In genomic region chr14:70655110-70655826, GRCh38 we compare ENCODE assay signal across 1 cellular context.
TF ChIP-seq lines count a peak whose summit lies in the region.

No MANE protein-coding gene starts in this region.

TF ChIP-seq in GM12878, 131 proteins besides CTCF, POLR2A, EP300 and RAD21 (continued from another document and continues in another):
- TF ChIP-seq TCF7 (IDR thresholded peaks at IDR 0.05; ENCODE audit: borderline replicate concordance), result no peak
- TF ChIP-seq ZNF274 (IDR thresholded peaks at IDR 0.05; ENCODE audit: insufficient read depth, insufficient read length), result no peak
- TF ChIP-seq FOXK2 (IDR thresholded peaks at IDR 0.05), result no peak
- TF ChIP-seq POLR2AphosphoS5 (IDR thresholded peaks at IDR 0.05; ENCODE audit: low read length), result peak; percentile 65; the same call in 1 of the 2 replicates
- no peak; a peak in 1 of 3 replicates for TF ChIP-seq EGR1 (IDR thresholded peaks at IDR 0.05; ENCODE audit: borderline replicate concordance in 1 of 2, low read depth in 2 of 2, low read length in 2 of 2)
- TF ChIP-seq, protein P1, sequence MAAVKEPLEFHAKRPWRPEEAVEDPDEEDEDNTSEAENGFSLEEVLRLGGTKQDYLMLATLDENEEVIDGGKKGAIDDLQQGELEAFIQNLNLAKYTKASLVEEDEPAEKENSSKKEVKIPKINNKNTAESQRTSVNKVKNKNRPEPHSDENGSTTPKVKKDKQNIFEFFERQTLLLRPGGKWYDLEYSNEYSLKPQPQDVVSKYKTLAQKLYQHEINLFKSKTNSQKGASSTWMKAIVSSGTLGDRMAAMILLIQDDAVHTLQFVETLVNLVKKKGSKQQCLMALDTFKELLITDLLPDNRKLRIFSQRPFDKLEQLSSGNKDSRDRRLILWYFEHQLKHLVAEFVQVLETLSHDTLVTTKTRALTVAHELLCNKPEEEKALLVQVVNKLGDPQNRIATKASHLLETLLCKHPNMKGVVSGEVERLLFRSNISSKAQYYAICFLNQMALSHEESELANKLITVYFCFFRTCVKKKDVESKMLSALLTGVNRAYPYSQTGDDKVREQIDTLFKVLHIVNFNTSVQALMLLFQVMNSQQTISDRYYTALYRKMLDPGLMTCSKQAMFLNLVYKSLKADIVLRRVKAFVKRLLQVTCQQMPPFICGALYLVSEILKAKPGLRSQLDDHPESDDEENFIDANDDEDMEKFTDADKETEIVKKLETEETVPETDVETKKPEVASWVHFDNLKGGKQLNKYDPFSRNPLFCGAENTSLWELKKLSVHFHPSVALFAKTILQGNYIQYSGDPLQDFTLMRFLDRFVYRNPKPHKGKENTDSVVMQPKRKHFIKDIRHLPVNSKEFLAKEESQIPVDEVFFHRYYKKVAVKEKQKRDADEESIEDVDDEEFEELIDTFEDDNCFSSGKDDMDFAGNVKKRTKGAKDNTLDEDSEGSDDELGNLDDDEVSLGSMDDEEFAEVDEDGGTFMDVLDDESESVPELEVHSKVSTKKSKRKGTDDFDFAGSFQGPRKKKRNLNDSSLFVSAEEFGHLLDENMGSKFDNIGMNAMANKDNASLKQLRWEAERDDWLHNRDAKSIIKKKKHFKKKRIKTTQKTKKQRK (IDR thresholded peaks at IDR 0.05; ENCODE audit: low read depth, low read length), result no peak
- TF ChIP-seq BRCA1 (IDR thresholded peaks at IDR 0.05; ENCODE audit: low read depth, low read length), result no peak
- peak; percentile 62; the same call in 1 of the 2 replicates for TF ChIP-seq TAF1 (IDR thresholded peaks at IDR 0.05; ENCODE audit: borderline replicate concordance, low read depth, low read length)
- no peak for TF ChIP-seq SMC3 (IDR thresholded peaks at IDR 0.05; ENCODE audit: borderline replicate concordance, low read length)
- peak; percentile 61; the same call in 1 of the 2 replicates for TF ChIP-seq BMI1 (IDR thresholded peaks at IDR 0.05; ENCODE audit: borderline replicate concordance)
- TF ChIP-seq, protein P2, sequence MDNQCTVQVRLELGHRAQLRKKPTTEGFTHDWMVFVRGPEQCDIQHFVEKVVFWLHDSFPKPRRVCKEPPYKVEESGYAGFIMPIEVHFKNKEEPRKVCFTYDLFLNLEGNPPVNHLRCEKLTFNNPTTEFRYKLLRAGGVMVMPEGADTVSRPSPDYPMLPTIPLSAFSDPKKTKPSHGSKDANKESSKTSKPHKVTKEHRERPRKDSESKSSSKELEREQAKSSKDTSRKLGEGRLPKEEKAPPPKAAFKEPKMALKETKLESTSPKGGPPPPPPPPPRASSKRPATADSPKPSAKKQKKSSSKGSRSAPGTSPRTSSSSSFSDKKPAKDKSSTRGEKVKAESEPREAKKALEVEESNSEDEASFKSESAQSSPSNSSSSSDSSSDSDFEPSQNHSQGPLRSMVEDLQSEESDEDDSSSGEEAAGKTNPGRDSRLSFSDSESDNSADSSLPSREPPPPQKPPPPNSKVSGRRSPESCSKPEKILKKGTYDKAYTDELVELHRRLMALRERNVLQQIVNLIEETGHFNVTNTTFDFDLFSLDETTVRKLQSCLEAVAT (IDR thresholded peaks at IDR 0.05), result peak; percentile 38; the same call in 1 of the 2 replicates
- TF ChIP-seq CREM (IDR thresholded peaks at IDR 0.05; ENCODE audit: low read depth), result peak; percentile 66
- TF ChIP-seq RCOR1 (conservative IDR thresholded peaks at IDR 0.05; ENCODE audit: low read depth, low read length), result no peak
- TF ChIP-seq ZNF207 (IDR thresholded peaks at IDR 0.05; ENCODE audit: borderline replicate concordance), result no peak
- no peak for TF ChIP-seq NFXL1 (IDR thresholded peaks at IDR 0.05; ENCODE audit: borderline replicate concordance)
- TF ChIP-seq CBX3 (IDR thresholded peaks at IDR 0.05; ENCODE audit: borderline replicate concordance, low read depth), result no peak
- TF ChIP-seq USF1 (IDR thresholded peaks at IDR 0.05; ENCODE audit: borderline replicate concordance, extremely low read length, insufficient read depth, low read depth, low read length), result peak; percentile 29
- TF ChIP-seq, protein P3, sequence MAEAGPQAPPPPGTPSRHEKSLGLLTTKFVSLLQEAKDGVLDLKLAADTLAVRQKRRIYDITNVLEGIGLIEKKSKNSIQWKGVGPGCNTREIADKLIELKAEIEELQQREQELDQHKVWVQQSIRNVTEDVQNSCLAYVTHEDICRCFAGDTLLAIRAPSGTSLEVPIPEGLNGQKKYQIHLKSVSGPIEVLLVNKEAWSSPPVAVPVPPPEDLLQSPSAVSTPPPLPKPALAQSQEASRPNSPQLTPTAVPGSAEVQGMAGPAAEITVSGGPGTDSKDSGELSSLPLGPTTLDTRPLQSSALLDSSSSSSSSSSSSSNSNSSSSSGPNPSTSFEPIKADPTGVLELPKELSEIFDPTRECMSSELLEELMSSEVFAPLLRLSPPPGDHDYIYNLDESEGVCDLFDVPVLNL (IDR thresholded peaks at IDR 0.05; ENCODE audit: low read depth, low read length), result no peak
- no peak for TF ChIP-seq NFYA (IDR thresholded peaks at IDR 0.05; ENCODE audit: borderline replicate concordance, low read depth, low read length)
- no peak for TF ChIP-seq GATAD2B (conservative IDR thresholded peaks at IDR 0.05; ENCODE audit: low read depth)
- no peak for TF ChIP-seq EZH2 (IDR thresholded peaks at IDR 0.05; ENCODE audit: borderline replicate concordance, control insufficient read depth, low read depth, low read length)
- TF ChIP-seq MEF2A (IDR thresholded peaks at IDR 0.05; ENCODE audit: insufficient read depth, low read depth, low read length), result peak; percentile 29; the same call in 1 of the 2 replicates
- TF ChIP-seq MAX (IDR thresholded peaks at IDR 0.05; ENCODE audit: low read depth, low read length), result no peak
- TF ChIP-seq EED (IDR thresholded peaks at IDR 0.05; ENCODE audit: low read depth), result peak; percentile 79
- no peak for TF ChIP-seq SREBF2 (IDR thresholded peaks at IDR 0.05; ENCODE audit: low read length)
- TF ChIP-seq BACH1 (IDR thresholded peaks at IDR 0.05; ENCODE audit: borderline replicate concordance), result no peak
- TF ChIP-seq NR2C2 (IDR thresholded peaks at IDR 0.05; ENCODE audit: borderline replicate concordance, control insufficient read depth, insufficient read length, low read depth), result no peak
- no peak for TF ChIP-seq ZZZ3 (IDR thresholded peaks at IDR 0.05; ENCODE audit: control insufficient read depth, insufficient read length, low read depth)
- no peak for TF ChIP-seq ZNF622 (IDR thresholded peaks at IDR 0.05)
- peak; percentile 68; the same call in 1 of the 2 replicates for TF ChIP-seq CBFB (IDR thresholded peaks at IDR 0.05; ENCODE audit: low read depth)
- TF ChIP-seq HSF1 (IDR thresholded peaks at IDR 0.05; ENCODE audit: low read depth, low read length), result no peak
- no peak for TF ChIP-seq CHD4 (IDR thresholded peaks at IDR 0.05)
- peak; percentile 50; the same call in 1 of the 2 replicates for TF ChIP-seq MTA2 (IDR thresholded peaks at IDR 0.05; ENCODE audit: low read depth)
- TF ChIP-seq SIN3A (IDR thresholded peaks at IDR 0.05; ENCODE audit: low read depth, low read length), result no peak
- TF ChIP-seq TARDBP (IDR thresholded peaks at IDR 0.05; ENCODE audit: borderline replicate concordance), result no peak
- TF ChIP-seq TBL1XR1 (IDR thresholded peaks at IDR 0.05; ENCODE audit: low read depth, low read length), result no peak
- TF ChIP-seq, protein P4, sequence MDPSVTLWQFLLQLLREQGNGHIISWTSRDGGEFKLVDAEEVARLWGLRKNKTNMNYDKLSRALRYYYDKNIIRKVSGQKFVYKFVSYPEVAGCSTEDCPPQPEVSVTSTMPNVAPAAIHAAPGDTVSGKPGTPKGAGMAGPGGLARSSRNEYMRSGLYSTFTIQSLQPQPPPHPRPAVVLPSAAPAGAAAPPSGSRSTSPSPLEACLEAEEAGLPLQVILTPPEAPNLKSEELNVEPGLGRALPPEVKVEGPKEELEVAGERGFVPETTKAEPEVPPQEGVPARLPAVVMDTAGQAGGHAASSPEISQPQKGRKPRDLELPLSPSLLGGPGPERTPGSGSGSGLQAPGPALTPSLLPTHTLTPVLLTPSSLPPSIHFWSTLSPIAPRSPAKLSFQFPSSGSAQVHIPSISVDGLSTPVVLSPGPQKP (IDR thresholded peaks at IDR 0.05; ENCODE audit: low read depth, low read length), result no peak
- TF ChIP-seq IRF5 (IDR thresholded peaks at IDR 0.05; ENCODE audit: borderline replicate concordance), result no peak
- peak; percentile 39; the same call in 1 of the 2 replicates for TF ChIP-seq CBX5 (IDR thresholded peaks at IDR 0.05; ENCODE audit: low read depth)
- TF ChIP-seq IKZF2 (IDR thresholded peaks at IDR 0.05), result peak; percentile 66 to 71
- TF ChIP-seq, protein P5, sequence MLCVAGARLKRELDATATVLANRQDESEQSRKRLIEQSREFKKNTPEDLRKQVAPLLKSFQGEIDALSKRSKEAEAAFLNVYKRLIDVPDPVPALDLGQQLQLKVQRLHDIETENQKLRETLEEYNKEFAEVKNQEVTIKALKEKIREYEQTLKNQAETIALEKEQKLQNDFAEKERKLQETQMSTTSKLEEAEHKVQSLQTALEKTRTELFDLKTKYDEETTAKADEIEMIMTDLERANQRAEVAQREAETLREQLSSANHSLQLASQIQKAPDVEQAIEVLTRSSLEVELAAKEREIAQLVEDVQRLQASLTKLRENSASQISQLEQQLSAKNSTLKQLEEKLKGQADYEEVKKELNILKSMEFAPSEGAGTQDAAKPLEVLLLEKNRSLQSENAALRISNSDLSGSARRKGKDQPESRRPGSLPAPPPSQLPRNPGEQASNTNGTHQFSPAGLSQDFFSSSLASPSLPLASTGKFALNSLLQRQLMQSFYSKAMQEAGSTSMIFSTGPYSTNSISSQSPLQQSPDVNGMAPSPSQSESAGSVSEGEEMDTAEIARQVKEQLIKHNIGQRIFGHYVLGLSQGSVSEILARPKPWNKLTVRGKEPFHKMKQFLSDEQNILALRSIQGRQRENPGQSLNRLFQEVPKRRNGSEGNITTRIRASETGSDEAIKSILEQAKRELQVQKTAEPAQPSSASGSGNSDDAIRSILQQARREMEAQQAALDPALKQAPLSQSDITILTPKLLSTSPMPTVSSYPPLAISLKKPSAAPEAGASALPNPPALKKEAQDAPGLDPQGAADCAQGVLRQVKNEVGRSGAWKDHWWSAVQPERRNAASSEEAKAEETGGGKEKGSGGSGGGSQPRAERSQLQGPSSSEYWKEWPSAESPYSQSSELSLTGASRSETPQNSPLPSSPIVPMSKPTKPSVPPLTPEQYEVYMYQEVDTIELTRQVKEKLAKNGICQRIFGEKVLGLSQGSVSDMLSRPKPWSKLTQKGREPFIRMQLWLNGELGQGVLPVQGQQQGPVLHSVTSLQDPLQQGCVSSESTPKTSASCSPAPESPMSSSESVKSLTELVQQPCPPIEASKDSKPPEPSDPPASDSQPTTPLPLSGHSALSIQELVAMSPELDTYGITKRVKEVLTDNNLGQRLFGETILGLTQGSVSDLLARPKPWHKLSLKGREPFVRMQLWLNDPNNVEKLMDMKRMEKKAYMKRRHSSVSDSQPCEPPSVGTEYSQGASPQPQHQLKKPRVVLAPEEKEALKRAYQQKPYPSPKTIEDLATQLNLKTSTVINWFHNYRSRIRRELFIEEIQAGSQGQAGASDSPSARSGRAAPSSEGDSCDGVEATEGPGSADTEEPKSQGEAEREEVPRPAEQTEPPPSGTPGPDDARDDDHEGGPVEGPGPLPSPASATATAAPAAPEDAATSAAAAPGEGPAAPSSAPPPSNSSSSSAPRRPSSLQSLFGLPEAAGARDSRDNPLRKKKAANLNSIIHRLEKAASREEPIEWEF (IDR thresholded peaks at IDR 0.05; ENCODE audit: insufficient replicate concordance, low read depth, low read length), result no peak
- TF ChIP-seq NRF1 (conservative IDR thresholded peaks at IDR 0.05; ENCODE audit: low read depth, low read length), result no peak
- TF ChIP-seq, protein P6, sequence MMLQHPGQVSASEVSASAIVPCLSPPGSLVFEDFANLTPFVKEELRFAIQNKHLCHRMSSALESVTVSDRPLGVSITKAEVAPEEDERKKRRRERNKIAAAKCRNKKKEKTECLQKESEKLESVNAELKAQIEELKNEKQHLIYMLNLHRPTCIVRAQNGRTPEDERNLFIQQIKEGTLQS (IDR thresholded peaks at IDR 0.05; ENCODE audit: borderline replicate concordance, extremely low read depth, low read depth, low read length), result no peak
- TF ChIP-seq, protein P7, sequence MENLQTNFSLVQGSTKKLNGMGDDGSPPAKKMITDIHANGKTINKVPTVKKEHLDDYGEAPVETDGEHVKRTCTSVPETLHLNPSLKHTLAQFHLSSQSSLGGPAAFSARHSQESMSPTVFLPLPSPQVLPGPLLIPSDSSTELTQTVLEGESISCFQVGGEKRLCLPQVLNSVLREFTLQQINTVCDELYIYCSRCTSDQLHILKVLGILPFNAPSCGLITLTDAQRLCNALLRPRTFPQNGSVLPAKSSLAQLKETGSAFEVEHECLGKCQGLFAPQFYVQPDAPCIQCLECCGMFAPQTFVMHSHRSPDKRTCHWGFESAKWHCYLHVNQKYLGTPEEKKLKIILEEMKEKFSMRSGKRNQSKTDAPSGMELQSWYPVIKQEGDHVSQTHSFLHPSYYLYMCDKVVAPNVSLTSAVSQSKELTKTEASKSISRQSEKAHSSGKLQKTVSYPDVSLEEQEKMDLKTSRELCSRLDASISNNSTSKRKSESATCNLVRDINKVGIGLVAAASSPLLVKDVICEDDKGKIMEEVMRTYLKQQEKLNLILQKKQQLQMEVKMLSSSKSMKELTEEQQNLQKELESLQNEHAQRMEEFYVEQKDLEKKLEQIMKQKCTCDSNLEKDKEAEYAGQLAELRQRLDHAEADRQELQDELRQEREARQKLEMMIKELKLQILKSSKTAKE (IDR thresholded peaks at IDR 0.05; ENCODE audit: low read depth, poor library complexity, severe bottlenecking), result peak; percentile 55
